1 cellular context compared by ENCODE assay signal in genomic region chr10:71746344-71747037, GRCh38.
TF ChIP-seq lines count a peak whose summit lies in the region.

No MANE protein-coding gene starts in this region.

TF ChIP-seq in K562, 482 proteins besides CTCF, POLR2A, EP300 and RAD21 (continued from another document and continues in another):
- TF ChIP-seq, protein P1, sequence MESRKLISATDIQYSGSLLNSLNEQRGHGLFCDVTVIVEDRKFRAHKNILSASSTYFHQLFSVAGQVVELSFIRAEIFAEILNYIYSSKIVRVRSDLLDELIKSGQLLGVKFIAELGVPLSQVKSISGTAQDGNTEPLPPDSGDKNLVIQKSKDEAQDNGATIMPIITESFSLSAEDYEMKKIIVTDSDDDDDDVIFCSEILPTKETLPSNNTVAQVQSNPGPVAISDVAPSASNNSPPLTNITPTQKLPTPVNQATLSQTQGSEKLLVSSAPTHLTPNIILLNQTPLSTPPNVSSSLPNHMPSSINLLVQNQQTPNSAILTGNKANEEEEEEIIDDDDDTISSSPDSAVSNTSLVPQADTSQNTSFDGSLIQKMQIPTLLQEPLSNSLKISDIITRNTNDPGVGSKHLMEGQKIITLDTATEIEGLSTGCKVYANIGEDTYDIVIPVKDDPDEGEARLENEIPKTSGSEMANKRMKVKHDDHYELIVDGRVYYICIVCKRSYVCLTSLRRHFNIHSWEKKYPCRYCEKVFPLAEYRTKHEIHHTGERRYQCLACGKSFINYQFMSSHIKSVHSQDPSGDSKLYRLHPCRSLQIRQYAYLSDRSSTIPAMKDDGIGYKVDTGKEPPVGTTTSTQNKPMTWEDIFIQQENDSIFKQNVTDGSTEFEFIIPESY (CRISPR knock-in tag; IDR thresholded peaks at IDR 0.05), result no peak
- TF ChIP-seq HNRNPH1 (optimal IDR thresholded peaks at IDR 0.05; ENCODE audit: low read depth, low read length) (no peak), ARID1B (IDR thresholded peaks at IDR 0.05) (peak; percentile 69), RFX7 (CRISPR knock-in tag; IDR thresholded peaks at IDR 0.05) (no peak), SAFB (IDR thresholded peaks at IDR 0.05; ENCODE audit: borderline replicate concordance, low read depth, low read length) (no peak), GTF2A2 (tag; IDR thresholded peaks at IDR 0.05) (no peak), TGIF2 (CRISPR knock-in tag; IDR thresholded peaks at IDR 0.05) (no peak), CREM (IDR thresholded peaks at IDR 0.05; ENCODE audit: low read depth) (peak; percentile 50), MIER1 (IDR thresholded peaks at IDR 0.05; ENCODE audit: low read depth) (no peak), TCF15 (CRISPR knock-in tag; IDR thresholded peaks at IDR 0.05) (no peak), ZNF76 (CRISPR knock-in tag; IDR thresholded peaks at IDR 0.05; ENCODE audit: borderline replicate concordance) (peak; percentile 32; the same call in 1 of the 2 replicates), KAT8 (IDR thresholded peaks at IDR 0.05; ENCODE audit: low read depth) (no peak), ZNF75A (CRISPR knock-in tag; IDR thresholded peaks at IDR 0.05) (no peak), SIRT6 (IDR thresholded peaks at IDR 0.05; ENCODE audit: low read depth, low read length) (no peak), FUS (optimal IDR thresholded peaks at IDR 0.05; ENCODE audit: low read depth, low read length) (no peak), ARID3A (IDR thresholded peaks at IDR 0.05; ENCODE audit: borderline replicate concordance, low read depth, low read length) (peak; percentile 24; the same call in 1 of the 2 replicates), POU5F1 (IDR thresholded peaks at IDR 0.05; ENCODE audit: borderline replicate concordance, low read depth, low read length, partially characterized antibody) (no peak), MXI1 (IDR thresholded peaks at IDR 0.05; ENCODE audit: low read depth, low read length) (no peak), CBX1 (IDR thresholded peaks at IDR 0.05; ENCODE audit: low read depth) (0 out of 2 replicates have a peak, but pooled peaks have one; percentile 51), MCM3 (IDR thresholded peaks at IDR 0.05) (no peak), ZBED1 (IDR thresholded peaks at IDR 0.05) (no peak), EGR1 (conservative IDR thresholded peaks at IDR 0.05) (no peak), ZC3H8 (IDR thresholded peaks at IDR 0.05) (no peak), ZNF445 (CRISPR knock-in tag; IDR thresholded peaks at IDR 0.05; ENCODE audit: low read depth) (no peak), NEUROD1 (IDR thresholded peaks at IDR 0.05; ENCODE audit: borderline replicate concordance, low read depth, low read length, partially characterized antibody) (no peak), NCOA2 (IDR thresholded peaks at IDR 0.05; ENCODE audit: partially characterized antibody in 2 of 2) (no peak), TEAD1 (CRISPR knock-in tag; IDR thresholded peaks at IDR 0.05) (peak; percentile 88 to 94; a peak in 3 of 4 replicates), HNRNPL (IDR thresholded peaks at IDR 0.05; ENCODE audit: low read depth, low read length) (0 out of 2 replicates have a peak, but pooled peaks have one; percentile 35), DDX20 (tag; IDR thresholded peaks at IDR 0.05; ENCODE audit: low read depth) (no peak), CLOCK (CRISPR knock-in tag; IDR thresholded peaks at IDR 0.05; ENCODE audit: borderline replicate concordance) (0 out of 2 replicates have a peak, but pooled peaks have one; percentile 12), SMARCA4 (IDR thresholded peaks at IDR 0.05) (peak; percentile 67), SIX5 (IDR thresholded peaks at IDR 0.05; ENCODE audit: borderline replicate concordance in 1 of 2, insufficient read depth in 1 of 2, low read depth in 1 of 2, low read length in 2 of 2) (no peak), LCOR (CRISPR knock-in tag; IDR thresholded peaks at IDR 0.05) (no peak), RBM14 (IDR thresholded peaks at IDR 0.05; ENCODE audit: borderline replicate concordance, insufficient read depth, low read depth, low read length) (no peak), ZNF384 (IDR thresholded peaks at IDR 0.05; ENCODE audit: low read depth, low read length) (no peak), ZNF124 (CRISPR knock-in tag; IDR thresholded peaks at IDR 0.05) (no peak), ARID2 (IDR thresholded peaks at IDR 0.05) (no peak), TAF15 (IDR thresholded peaks at IDR 0.05; ENCODE audit: low read depth, low read length) (no peak), THAP12 (CRISPR knock-in tag; IDR thresholded peaks at IDR 0.05) (no peak), RBM34 (IDR thresholded peaks at IDR 0.05; ENCODE audit: borderline replicate concordance, insufficient read depth, low read length) (no peak), ZNF444 (CRISPR knock-in tag; IDR thresholded peaks at IDR 0.05) (no peak), FOS (IDR thresholded peaks at IDR 0.05; ENCODE audit: extremely low read depth, insufficient read length) (no peak), KLF6 (CRISPR knock-in tag; IDR thresholded peaks at IDR 0.05; ENCODE audit: borderline replicate concordance) (peak; percentile 38; the same call in 1 of the 2 replicates), RBFOX2 (IDR thresholded peaks at IDR 0.05; ENCODE audit: low read depth, low read length) (peak; percentile 47), DIDO1 (tag; IDR thresholded peaks at IDR 0.05; ENCODE audit: low read depth) (no peak), ZBTB9 (CRISPR knock-in tag; IDR thresholded peaks at IDR 0.05) (peak; percentile 93), ZBTB2 (IDR thresholded peaks at IDR 0.05) (peak; percentile 74), ZNF146 (CRISPR knock-in tag; IDR thresholded peaks at IDR 0.05; ENCODE audit: unreplicated experiment) (no peak)
- TF ChIP-seq, protein P2, sequence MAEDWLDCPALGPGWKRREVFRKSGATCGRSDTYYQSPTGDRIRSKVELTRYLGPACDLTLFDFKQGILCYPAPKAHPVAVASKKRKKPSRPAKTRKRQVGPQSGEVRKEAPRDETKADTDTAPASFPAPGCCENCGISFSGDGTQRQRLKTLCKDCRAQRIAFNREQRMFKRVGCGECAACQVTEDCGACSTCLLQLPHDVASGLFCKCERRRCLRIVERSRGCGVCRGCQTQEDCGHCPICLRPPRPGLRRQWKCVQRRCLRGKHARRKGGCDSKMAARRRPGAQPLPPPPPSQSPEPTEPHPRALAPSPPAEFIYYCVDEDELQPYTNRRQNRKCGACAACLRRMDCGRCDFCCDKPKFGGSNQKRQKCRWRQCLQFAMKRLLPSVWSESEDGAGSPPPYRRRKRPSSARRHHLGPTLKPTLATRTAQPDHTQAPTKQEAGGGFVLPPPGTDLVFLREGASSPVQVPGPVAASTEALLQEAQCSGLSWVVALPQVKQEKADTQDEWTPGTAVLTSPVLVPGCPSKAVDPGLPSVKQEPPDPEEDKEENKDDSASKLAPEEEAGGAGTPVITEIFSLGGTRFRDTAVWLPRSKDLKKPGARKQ (CRISPR knock-in tag; IDR thresholded peaks at IDR 0.05), result no peak
- TF ChIP-seq, protein P3, sequence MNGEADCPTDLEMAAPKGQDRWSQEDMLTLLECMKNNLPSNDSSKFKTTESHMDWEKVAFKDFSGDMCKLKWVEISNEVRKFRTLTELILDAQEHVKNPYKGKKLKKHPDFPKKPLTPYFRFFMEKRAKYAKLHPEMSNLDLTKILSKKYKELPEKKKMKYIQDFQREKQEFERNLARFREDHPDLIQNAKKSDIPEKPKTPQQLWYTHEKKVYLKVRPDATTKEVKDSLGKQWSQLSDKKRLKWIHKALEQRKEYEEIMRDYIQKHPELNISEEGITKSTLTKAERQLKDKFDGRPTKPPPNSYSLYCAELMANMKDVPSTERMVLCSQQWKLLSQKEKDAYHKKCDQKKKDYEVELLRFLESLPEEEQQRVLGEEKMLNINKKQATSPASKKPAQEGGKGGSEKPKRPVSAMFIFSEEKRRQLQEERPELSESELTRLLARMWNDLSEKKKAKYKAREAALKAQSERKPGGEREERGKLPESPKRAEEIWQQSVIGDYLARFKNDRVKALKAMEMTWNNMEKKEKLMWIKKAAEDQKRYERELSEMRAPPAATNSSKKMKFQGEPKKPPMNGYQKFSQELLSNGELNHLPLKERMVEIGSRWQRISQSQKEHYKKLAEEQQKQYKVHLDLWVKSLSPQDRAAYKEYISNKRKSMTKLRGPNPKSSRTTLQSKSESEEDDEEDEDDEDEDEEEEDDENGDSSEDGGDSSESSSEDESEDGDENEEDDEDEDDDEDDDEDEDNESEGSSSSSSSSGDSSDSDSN (IDR thresholded peaks at IDR 0.05; ENCODE audit: borderline replicate concordance in 1 of 2, low read depth in 2 of 2, low read length in 2 of 2), result peak in 1 of 2 experiments; percentile 37; a peak in 2 of 4 replicates
- TF ChIP-seq, protein P4, sequence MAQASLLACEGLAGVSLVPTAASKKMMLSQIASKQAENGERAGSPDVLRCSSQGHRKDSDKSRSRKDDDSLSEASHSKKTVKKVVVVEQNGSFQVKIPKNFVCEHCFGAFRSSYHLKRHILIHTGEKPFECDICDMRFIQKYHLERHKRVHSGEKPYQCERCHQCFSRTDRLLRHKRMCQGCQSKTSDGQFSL (CRISPR knock-in tag; IDR thresholded peaks at IDR 0.05), result no peak
- TF ChIP-seq, protein P4 (tag; IDR thresholded peaks at IDR 0.05), result no peak
